Comparison of ENCODE assay signal across 1 cellular context in the genomic region with DNA sequence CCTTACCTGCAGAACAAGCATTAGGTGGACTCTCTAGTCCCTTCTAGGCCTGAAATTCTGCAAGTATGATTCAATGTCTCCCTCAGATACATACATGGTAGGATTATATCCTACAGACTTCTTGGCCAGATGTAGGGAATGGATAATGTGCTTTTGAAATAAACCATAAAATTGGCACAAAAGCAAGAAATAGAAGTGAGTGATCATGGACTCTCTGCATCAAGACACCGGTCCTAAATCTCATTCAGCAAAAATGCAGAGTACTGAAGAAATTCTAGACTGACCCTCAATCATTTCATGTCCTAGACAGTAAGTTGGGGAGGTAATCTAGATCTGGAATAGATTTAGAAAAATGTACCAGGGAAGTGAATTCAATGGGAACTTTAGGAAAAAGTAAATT.
TF ChIP-seq lines count a peak whose summit lies in the region.

No MANE protein-coding gene starts in this region.

TF ChIP-seq in GM12878, 131 proteins besides CTCF, POLR2A, EP300 and RAD21 (continued from another document):
- TF ChIP-seq, protein P1, sequence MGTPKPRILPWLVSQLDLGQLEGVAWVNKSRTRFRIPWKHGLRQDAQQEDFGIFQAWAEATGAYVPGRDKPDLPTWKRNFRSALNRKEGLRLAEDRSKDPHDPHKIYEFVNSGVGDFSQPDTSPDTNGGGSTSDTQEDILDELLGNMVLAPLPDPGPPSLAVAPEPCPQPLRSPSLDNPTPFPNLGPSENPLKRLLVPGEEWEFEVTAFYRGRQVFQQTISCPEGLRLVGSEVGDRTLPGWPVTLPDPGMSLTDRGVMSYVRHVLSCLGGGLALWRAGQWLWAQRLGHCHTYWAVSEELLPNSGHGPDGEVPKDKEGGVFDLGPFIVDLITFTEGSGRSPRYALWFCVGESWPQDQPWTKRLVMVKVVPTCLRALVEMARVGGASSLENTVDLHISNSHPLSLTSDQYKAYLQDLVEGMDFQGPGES (IDR thresholded peaks at IDR 0.05): no peak
- no peak for TF ChIP-seq BHLHE40 (IDR thresholded peaks at IDR 0.05; ENCODE audit: borderline replicate concordance in 1 of 2, low read depth in 2 of 2, low read length in 1 of 2)
- TF ChIP-seq RFX5 (IDR thresholded peaks at IDR 0.05; ENCODE audit: low read depth, low read length): no peak
- TF ChIP-seq GATAD2B (conservative IDR thresholded peaks at IDR 0.05; ENCODE audit: low read depth): no peak
